Comparison of ENCODE assay signal across 11 cellular contexts in genomic region chr20:57620999-57621398, GRCh38. TPM values are rescaled to one million over a fixed set of nuclear protein-coding genes. Genes with fewer than 3 reads are reported as not detected.
DNase-seq lines count a peak whose midpoint lies in the region; ATAC-seq, FAIRE-seq and TF ChIP-seq lines count a peak whose summit lies in the region.
"Had no signal": no experiment of that assay in that cellular context is flagged by ENCODE, and none has a peak within 500 bp of the region (broad histone marks: within the 10 kb centered on the region; RNA-seq: fewer than 3 reads in every experiment).

No MANE protein-coding gene starts in this region.

- H3K9me3 ChIP-seq in kidney (ENCODE audit: control insufficient read depth in 1 of 2, low read length in 2 of 2) (peaks cover 3 to 5% of the 10 kb centered on the region in 2 donors), upper lobe of right lung (no peaks in the 10 kb centered on the region)

- peak; percentile 38 for DNase-seq in activated naive CD4-positive, alpha-beta T cell treated with anti-CD3 and anti-CD28 coated beads, Interleukin-2, amount 10 ng/mL, durations not matched to agents 7 days and 5 days
- DNase-seq in activated naive CD4-positive, alpha-beta T cell (lab: John Stamatoyannopoulos, UW) = no peak
- DNase-seq in T-cell (peak in 4 of 34 experiments; percentile 10 to 32 (median 28)), kidney (peak; percentile 53), upper lobe of right lung (no peak), HuH-7 (ENCODE audit: low spot score) (no peak), NCI-H2107 treated with DMSO at 0.1 percent for 48 hours (lab: John Stamatoyannopoulos, UW; ENCODE audit: unreplicated experiment) (no peak)
- DNase-seq: kidney glomerular epithelial cell, NCI-H446 treated with DMSO at 0.1 percent for 48 hours had no signal

- intact Hi-C loops in kidney (cut with DNase I) (no loop called here), upper lobe of right lung (cut with DNase I) (no loop called here)

- H3K4me1 Mint-ChIP-seq in activated naive CD4-positive, alpha-beta T cell treated with anti-CD3 and anti-CD28 coated beads, Interleukin-2, amount 10 ng/mL, durations not matched to agents 7 days and 5 days = peaks cover 83% of the 10 kb centered on the region
- peaks cover 68 to 79% (median 74%) of the 10 kb centered on the region in 3 donors for H3K4me1 Mint-ChIP-seq in T-cell

- peaks cover 11% of the 10 kb centered on the region for H3K36me3 Mint-ChIP-seq in activated naive CD4-positive, alpha-beta T cell treated with anti-CD3 and anti-CD28 coated beads, Interleukin-2, amount 10 ng/mL, durations not matched to agents 7 days and 5 days
- peaks cover 27% of the 10 kb centered on the region for H3K36me3 Mint-ChIP-seq in T-cell

- no peaks in the 10 kb centered on the region for H3K27me3 ChIP-seq in upper lobe of right lung

- H3K9ac ChIP-seq in kidney (ENCODE audit: low read length in 2 of 2) = no peak overlapping the region

- FAIRE-seq in kidney (lab: Jason Lieb, UNC) = no peak

- no peak for ATAC-seq in T-cell (replicated peaks in 1 of 4)
- no peak for ATAC-seq in upper lobe of right lung
- no peak for ATAC-seq in HG03378 (IDR thresholded peaks at IDR 0.05; ENCODE audit: unreplicated experiment)

- H3K4me3 ChIP-seq in kidney (ENCODE audit: low read length in 2 of 2) (no peak overlapping the region), upper lobe of right lung (no peak overlapping the region)

- H3K9me3 Mint-ChIP-seq in activated naive CD4-positive, alpha-beta T cell treated with anti-CD3 and anti-CD28 coated beads, Interleukin-2, amount 10 ng/mL, durations not matched to agents 7 days and 5 days = peaks cover 15% of the 10 kb centered on the region
- peaks cover 0 to 7% (median 6%) of the 10 kb centered on the region in 3 donors for H3K9me3 Mint-ChIP-seq in T-cell

- H3K27ac ChIP-seq in kidney (ENCODE audit: low read depth in 2 of 2, low read length in 2 of 2) = no peak overlapping the region
- peak overlapping the region; percentile 63 for H3K27ac ChIP-seq in upper lobe of right lung

- TF ChIP-seq CTCF in kidney (IDR thresholded peaks at IDR 0.05; ENCODE audit: borderline replicate concordance, extremely low read depth, insufficient read depth) (no peak), upper lobe of right lung (IDR thresholded peaks at IDR 0.05) (no peak)

- POLR2A ChIA-PET in T-cell (lab: Charles Lee) = no interaction called here

- peaks cover 45% of the 10 kb centered on the region for H3K27me3 Mint-ChIP-seq in activated naive CD4-positive, alpha-beta T cell treated with anti-CD3 and anti-CD28 coated beads, Interleukin-2, amount 10 ng/mL, durations not matched to agents 7 days and 5 days
- no peaks in the 10 kb centered on the region for H3K27me3 Mint-ChIP-seq in T-cell

- peak overlapping the region; percentile 78 for H3K4me3 Mint-ChIP-seq in activated naive CD4-positive, alpha-beta T cell treated with anti-CD3 and anti-CD28 coated beads, Interleukin-2, amount 10 ng/mL, durations not matched to agents 7 days and 5 days
- peak overlapping the region; percentile 86 to 88 (median 86) for H3K4me3 Mint-ChIP-seq in T-cell

- CTCF ChIA-PET in activated naive CD4-positive, alpha-beta T cell treated with anti-CD3 and anti-CD28 coated beads, Interleukin-2, amount 10 ng/mL, durations not matched to agents 7 days and 5 days (lab: Charles Lee) = interaction anchor here (2.0 to 6.8 kb wide), 5 partner anchors 9 to 559 kb away, joined by 6 to 86 read pairs (median 32); no protein-coding TSS in a partner anchor
- CTCF ChIA-PET in T-cell (lab: Charles Lee) = interaction anchor here (0.7 to 2.6 kb wide), 6 partner anchors 7 to 1040 kb away, joined by 3 to 22 read pairs (median 7); no protein-coding TSS in a partner anchor

- peak overlapping the region; percentile 98 for H3K27ac Mint-ChIP-seq in activated naive CD4-positive, alpha-beta T cell treated with anti-CD3 and anti-CD28 coated beads, Interleukin-2, amount 10 ng/mL, durations not matched to agents 7 days and 5 days
- peak overlapping the region; percentile 95 to 97 for H3K27ac Mint-ChIP-seq in T-cell

- H3K4me1 ChIP-seq in kidney (ENCODE audit: control insufficient read depth in 1 of 2, insufficient read depth in 1 of 2, low read depth in 1 of 2, low read length in 2 of 2) = no peaks in the 10 kb centered on the region
- peaks cover 10% of the 10 kb centered on the region for H3K4me1 ChIP-seq in upper lobe of right lung

- H3K36me3 ChIP-seq in kidney (ENCODE audit: control insufficient read depth in 1 of 2, insufficient read depth in 2 of 2, low read length in 2 of 2) (no peaks in the 10 kb centered on the region), upper lobe of right lung (no peaks in the 10 kb centered on the region)

RNA-seq across cellular contexts. Expression of gene ZBP1, which starts 0.8 kb away (rescaled TPM):
- total RNA-seq in T-cell (10 to 100 TPM in 4 of 5 donors, 1 to 10 TPM in 1; 8.6 to 41.1 (median 20.6) TPM), kidney (3.7 TPM), upper lobe of right lung (2.7 TPM)
- not detected for polyA plus RNA-seq in kidney (ENCODE audit: insufficient read depth, low read depth, low replicate concordance)
- polyA plus RNA-seq: neural cell had no signal

Comparison
In these comparisons a context has a peak if more than half of its experiments do, and no peak if none do; other contexts are left out.
1. DNase-seq: peak in activated naive CD4-positive, alpha-beta T cell treated with anti-CD3 and anti-CD28 coated beads, Interleukin-2, amount 10 ng/mL, durations not matched to agents 7 days and 5 days (single experiment) and kidney (single experiment); none in activated naive CD4-positive, alpha-beta T cell (0 of 4), upper lobe of right lung (single experiment), HuH-7 (single experiment) and NCI-H2107 treated with DMSO at 0.1 percent for 48 hours (single experiment).